Comparison of ENCODE assay signal across 1 cellular context in the genomic region with DNA sequence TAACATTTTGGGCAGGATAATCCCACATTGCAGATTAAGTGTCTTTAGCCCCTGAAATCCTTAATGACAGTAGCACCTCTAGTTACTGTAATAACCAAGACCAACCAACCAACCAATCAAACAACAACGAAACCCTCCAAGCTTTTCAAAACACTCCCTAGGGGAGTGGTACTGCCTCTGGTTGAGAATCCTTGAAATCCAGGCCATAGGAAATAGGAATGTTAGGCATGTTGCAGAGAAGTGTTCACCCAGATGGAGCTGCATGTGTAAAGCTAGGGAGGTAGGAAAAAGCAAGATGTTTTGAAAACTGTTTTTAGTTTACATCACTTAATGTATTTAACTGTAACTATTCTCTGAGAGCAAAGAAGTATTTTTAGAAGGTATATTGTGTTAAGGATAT.
TF ChIP-seq lines count a peak whose summit lies in the region.

No MANE protein-coding gene starts in this region.

TF ChIP-seq in IMR-90, 13 proteins besides CTCF, POLR2A, EP300 and RAD21 (continued from another document):
- TF ChIP-seq, protein P1, sequence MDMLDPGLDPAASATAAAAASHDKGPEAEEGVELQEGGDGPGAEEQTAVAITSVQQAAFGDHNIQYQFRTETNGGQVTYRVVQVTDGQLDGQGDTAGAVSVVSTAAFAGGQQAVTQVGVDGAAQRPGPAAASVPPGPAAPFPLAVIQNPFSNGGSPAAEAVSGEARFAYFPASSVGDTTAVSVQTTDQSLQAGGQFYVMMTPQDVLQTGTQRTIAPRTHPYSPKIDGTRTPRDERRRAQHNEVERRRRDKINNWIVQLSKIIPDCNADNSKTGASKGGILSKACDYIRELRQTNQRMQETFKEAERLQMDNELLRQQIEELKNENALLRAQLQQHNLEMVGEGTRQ (IDR thresholded peaks at IDR 0.05; ENCODE audit: low read depth, low read length), result no peak
